10 cellular contexts compared by ENCODE assay signal in genomic region chr17:50062323-50063243, GRCh38. TPM values are rescaled to one million over a fixed set of nuclear protein-coding genes. Genes with fewer than 3 reads are reported as not detected.
A peak's percentile ranks its signal among the peaks of the same experiment; 100 is the strongest.
DNase-seq lines count a peak whose midpoint lies in the region; ATAC-seq and TF ChIP-seq lines count a peak whose summit lies in the region.
"Had no signal": no experiment of that assay in that cellular context is flagged by ENCODE, and none has a peak within 500 bp of the region (broad histone marks: within the 10 kb centered on the region; RNA-seq: fewer than 3 reads in every experiment).

No MANE protein-coding gene starts in this region.

- dilution Hi-C loops in IMR-90 (cut with HindIII; ENCODE audit: low sequenced_read_pairs, unreplicated experiment): no loop called here

- peak overlapping the region; percentile 86 to 99 for H4K8ac ChIP-seq in IMR-90 (ENCODE audit: low read depth in 2 of 2, low read length in 2 of 2)

- peak in 1 of 4 donors; percentile 95 for TF ChIP-seq EP300 in upper lobe of left lung (IDR thresholded peaks at IDR 0.05)

- H3K9ac ChIP-seq in IMR-90 (ENCODE audit: low read depth, low read length): peak overlapping the region; percentile 43

- peak overlapping the region; percentile 39; the same call in 1 of the 2 replicates for H3K18ac ChIP-seq in IMR-90 (ENCODE audit: low read depth, low read length)

- H3K27ac ChIP-seq in IMR-90 (ENCODE audit: insufficient read depth, low read length) (peak overlapping the region; percentile 94), upper lobe of left lung (peak overlapping the region; percentile 90 to 97 (median 92))

- H3K4me3 ChIP-seq in IMR-90 (ENCODE audit: insufficient read depth, low read depth, low read length): no peak overlapping the region
- no peak overlapping the region for H3K4me3 ChIP-seq in upper lobe of left lung

- H4K5ac ChIP-seq in IMR-90 (ENCODE audit: low read depth, low read length): peak overlapping the region; percentile 38; the same call in 1 of the 2 replicates

- peaks cover 4% of the 10 kb centered on the region; the same call in 1 of the 2 replicates for H4K20me1 ChIP-seq in IMR-90 (ENCODE audit: insufficient read depth, low read length)

- H2BK15ac ChIP-seq in IMR-90 (ENCODE audit: low read depth, low read length): peak overlapping the region; percentile 96; the same call in 2 of the 3 replicates

- H3K36me3 ChIP-seq in IMR-90 (ENCODE audit: control insufficient read depth, insufficient read depth, low read length): no peaks in the 10 kb centered on the region
- H3K36me3 ChIP-seq in upper lobe of left lung: peaks cover 0 to 14% (median 7%) of the 10 kb centered on the region in 4 donors

- in situ Hi-C loops in IMR-90 (cut with MboI; ENCODE audit: low sequenced_read_pairs) (no loop called here), T47D (cut with HindIII; ENCODE audit: low pct_unique_long_range_greater_than_20kb, low sequenced_read_pairs) (no loop called here)

- TF ChIP-seq CTCF in IMR-90 (conservative IDR thresholded peaks at IDR 0.05; ENCODE audit: low read depth, low read length) (no peak), upper lobe of left lung (IDR thresholded peaks at IDR 0.05) (no peak)

- H2AFZ ChIP-seq in IMR-90 (replicated peaks; ENCODE audit: low read length, poor library complexity): peak overlapping the region; percentile 39

- H3K4ac ChIP-seq in IMR-90 (ENCODE audit: low read depth, low read length): peak overlapping the region; percentile 99

- 71% methylated on average over 4 of the region's 10 CpGs; no CpG with 5 or more reads in 1 of the 2 experiments for WGBS in IMR-90 (ENCODE audit: extremely low coverage in 2 of 2, insufficient read length in 1 of 2), 2 experiments
- 43 to 56% methylated on average over 3 to 10 of the region's 10 CpGs for WGBS in upper lobe of left lung, 2 donors

- H3K79me1 ChIP-seq in IMR-90 (ENCODE audit: low read depth in 1 of 2, low read length in 2 of 2): peaks cover 32 to 95% of the 10 kb centered on the region in 2 experiments; a peak in 3 of 4 replicates

- BruUV-seq in IMR-90 (replicated peaks; lab: Mats Ljungman, UMichigan): no TSS peak

- peak overlapping the region; percentile 100 for H2AK5ac ChIP-seq in IMR-90 (ENCODE audit: low read depth, low read length)

- peak overlapping the region; percentile 97 for H2BK20ac ChIP-seq in IMR-90 (ENCODE audit: low read depth, low read length)

- H3K9me3 ChIP-seq in IMR-90 (ENCODE audit: control insufficient read depth, insufficient read depth, low read length) (no peaks in the 10 kb centered on the region), upper lobe of left lung (no peaks in the 10 kb centered on the region)

- intact Hi-C loops in IMR-90 (cut with micrococcal nuclease): loop anchor here (10.0 kb wide), 1 partner anchor 868 kb away; no protein-coding TSS in a partner anchor

- H3K56ac ChIP-seq in IMR-90 (ENCODE audit: extremely low read depth, insufficient read depth, low read length): peak overlapping the region; percentile 75

- no peak overlapping the region for H3K4me2 ChIP-seq in IMR-90 (ENCODE audit: low read depth, low read length)

- DNase-seq in IMR-90: peak; percentile 73
- DNase-seq in T47D (ENCODE audit: low read depth in 1 of 2, low spot score in 1 of 2): peak; percentile 65 to 79
- peak; percentile 99 for DNase-seq in kidney tubule cell (ENCODE audit: low spot score)
- peak; percentile 92 to 97 for DNase-seq in upper lobe of left lung
- no peak for DNase-seq in NCI-H510A treated with DMSO at 0.1 percent for 48 hours (lab: John Stamatoyannopoulos, UW)
- no peak for DNase-seq in NCI-H146 treated with DMSO at 0.1 percent for 48 hours (lab: John Stamatoyannopoulos, UW; ENCODE audit: unreplicated experiment)
- DNase-seq: NCI-H2081 had no signal

- POLR2A ChIA-PET in IMR-90 (lab: Charles Lee; ENCODE audit: unreplicated experiment): no interaction called here

- TF ChIP-seq POLR2A in IMR-90 (IDR thresholded peaks at IDR 0.05; ENCODE audit: low read depth, low read length) (0 out of 2 replicates have a peak, but pooled peaks have one; percentile 2), upper lobe of left lung (IDR thresholded peaks at IDR 0.05) (peak in 2 of 4 donors; percentile 29 to 55)

- H3K23ac ChIP-seq in IMR-90 (ENCODE audit: low read depth, low read length): peak overlapping the region; percentile 89

- H3K14ac ChIP-seq in IMR-90 (replicated peaks; ENCODE audit: low read depth, low read length): peak overlapping the region; percentile 84

- TF ChIP-seq RAD21 in IMR-90 (IDR thresholded peaks at IDR 0.05; ENCODE audit: low read length): no peak

- peak overlapping the region; percentile 93 for H2BK5ac ChIP-seq in IMR-90 (ENCODE audit: low read depth, low read length, poor library complexity, severe bottlenecking)

- peaks cover 62% of the 10 kb centered on the region for H3K9me1 ChIP-seq in IMR-90 (ENCODE audit: insufficient read depth, low read length)

- H3K27me3 ChIP-seq in IMR-90 (ENCODE audit: control insufficient read depth, insufficient read depth, low read length) (no peaks in the 10 kb centered on the region), upper lobe of left lung (no peaks in the 10 kb centered on the region)

- peak overlapping the region; percentile 95 for H2AK9ac ChIP-seq in IMR-90 (replicated peaks; ENCODE audit: low read depth, low read length, poor library complexity)

- H4K91ac ChIP-seq in IMR-90 (ENCODE audit: insufficient read depth, low read depth, low read length): peak overlapping the region; percentile 99

- ATAC-seq in IMR-90 (ENCODE audit: low read depth) (peak; percentile 27), upper lobe of left lung (ENCODE audit: low FRiP score in 2 of 2) (peak; percentile 68 to 92), HG02938 (IDR thresholded peaks at IDR 0.05; ENCODE audit: unreplicated experiment) (no peak), GM19395 (IDR thresholded peaks at IDR 0.05; ENCODE audit: unreplicated experiment) (no peak)
- ATAC-seq: activated T-helper 17 cell treated with anti-CD3 and anti-CD28 coated beads, Interleukin-2, amount 50 U/mL, for 72 hours had no signal

- CTCF ChIA-PET in IMR-90 (lab: Yijun Ruan, JAX): no interaction called here

- H2BK120ac ChIP-seq in IMR-90 (ENCODE audit: low read depth, low read length): peak overlapping the region; percentile 99

- H3K4me1 ChIP-seq in IMR-90 (ENCODE audit: control insufficient read depth, insufficient read depth, low read length) (peaks cover 72% of the 10 kb centered on the region), upper lobe of left lung (peaks cover 78 to 81% (median 79%) of the 10 kb centered on the region in 4 donors)

TF ChIP-seq in IMR-90, 13 proteins besides CTCF, POLR2A, EP300 and RAD21:
- TF ChIP-seq CEBPB (IDR thresholded peaks at IDR 0.05; ENCODE audit: low read depth, low read length): no peak
- TF ChIP-seq MAZ (IDR thresholded peaks at IDR 0.05; ENCODE audit: borderline replicate concordance, low read depth, low read length): no peak
- no peak for TF ChIP-seq CHD1 (IDR thresholded peaks at IDR 0.05; ENCODE audit: low read depth, low read length)
- no peak for TF ChIP-seq FOS (IDR thresholded peaks at IDR 0.05; ENCODE audit: low read depth, low read length)
- no peak for TF ChIP-seq RFX5 (IDR thresholded peaks at IDR 0.05; ENCODE audit: low read depth, low read length)
- no peak for TF ChIP-seq RCOR1 (IDR thresholded peaks at IDR 0.05; ENCODE audit: insufficient replicate concordance, low read length)
- TF ChIP-seq MXI1 (IDR thresholded peaks at IDR 0.05; ENCODE audit: borderline replicate concordance, low read depth, low read length): no peak
- no peak for TF ChIP-seq BHLHE40 (IDR thresholded peaks at IDR 0.05; ENCODE audit: low read depth, low read length)
- TF ChIP-seq MAFK (IDR thresholded peaks at IDR 0.05; ENCODE audit: low read depth, low read length): no peak
- no peak for TF ChIP-seq USF2 (IDR thresholded peaks at IDR 0.05; ENCODE audit: low read depth, low read length)
- no peak for TF ChIP-seq NFE2L2 (IDR thresholded peaks at IDR 0.05; ENCODE audit: low read depth, low read length)

RNA-seq across cellular contexts. Expression of gene ITGA3, which starts 6.7 kb away (rescaled TPM):
- 78.0 and 80.0 TPM in 2 replicates for total RNA-seq in IMR-90 (2012; rRNA removed)
- 202 and 213 TPM in 2 replicates for polyA plus RNA-seq in IMR-90 (2012; rRNA removed)
- polyA plus RNA-seq in IMR-90 (2012; cell fraction: cytosol; rRNA removed): 91.6 and 164 TPM in 2 replicates
- 230 and 543 TPM in 2 replicates for polyA plus RNA-seq in IMR-90 (2012; cell fraction: nucleus; rRNA removed; ENCODE audit: low replicate concordance)
- 100 to 1,000 TPM; 193 to 469 (median 350) TPM for total RNA-seq in upper lobe of left lung

RNA-seq across cellular contexts. Expression of gene PDK2, which starts 32.6 kb away (rescaled TPM):
- total RNA-seq in IMR-90 (2012; rRNA removed) (26.7 and 38.0 TPM in 2 replicates), upper lobe of left lung (10 to 100 TPM; 15.7 to 80.7 (median 34.9) TPM)
- 104 and 113 TPM in 2 replicates for polyA plus RNA-seq in IMR-90 (2012; rRNA removed)
- 45.0 and 131 TPM in 2 replicates for polyA plus RNA-seq in IMR-90 (2012; cell fraction: cytosol; rRNA removed)
- 71.2 and 130 TPM in 2 replicates for polyA plus RNA-seq in IMR-90 (2012; cell fraction: nucleus; rRNA removed; ENCODE audit: low replicate concordance)

Comparison
In these comparisons a context has a peak if more than half of its experiments do, and no peak if none do; other contexts are left out.
1. ATAC-seq: peak in IMR-90 (single experiment) and upper lobe of left lung (2 of 2); none in HG02938 (single experiment) and GM19395 (single experiment).
2. DNase-seq: peak in IMR-90 (single experiment), T47D (2 of 2), kidney tubule cell (single experiment) and upper lobe of left lung (2 of 2); none in NCI-H510A treated with DMSO at 0.1 percent for 48 hours (single experiment) and NCI-H146 treated with DMSO at 0.1 percent for 48 hours (single experiment).